13 cellular contexts compared by ENCODE assay signal in the genomic region with DNA sequence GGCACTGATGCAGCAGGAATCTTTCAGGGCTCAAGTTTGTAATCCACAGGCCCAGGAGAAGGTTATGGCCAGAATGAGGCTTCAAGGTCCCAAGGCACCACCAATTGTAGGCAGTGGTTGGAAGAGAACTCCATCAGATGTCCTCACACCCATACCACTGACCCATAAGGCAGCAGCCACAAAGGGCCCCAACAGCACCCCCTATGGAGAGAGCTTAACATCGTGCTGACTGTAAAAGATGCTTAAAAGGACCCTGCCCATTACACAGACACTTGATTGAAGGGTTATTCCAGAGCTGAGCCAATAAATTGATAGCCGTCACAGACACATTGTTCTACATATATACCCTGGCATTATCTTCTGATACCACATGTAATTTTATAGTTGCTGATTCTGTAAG.
DNase-seq lines count a peak whose midpoint lies in the region; ATAC-seq and TF ChIP-seq lines count a peak whose summit lies in the region.
"Had no signal": no experiment of that assay in that cellular context is flagged by ENCODE, and none has a peak within 500 bp of the region (broad histone marks: within the 10 kb centered on the region; RNA-seq: fewer than 3 reads in every experiment).

No MANE protein-coding gene starts in this region.

- H3K4me1 Mint-ChIP-seq in endodermal cell, result peaks cover 11% of the 10 kb centered on the region
- H3K4me1 Mint-ChIP-seq in osteocyte (ENCODE audit: unreplicated experiment), result peaks cover 47% of the 10 kb centered on the region

- H3K27ac Mint-ChIP-seq in endodermal cell (no peak overlapping the region), osteocyte (ENCODE audit: unreplicated experiment) (peak overlapping the region; percentile 81)
- H3K27ac Mint-ChIP-seq: nephron; T-helper 2 cell treated with Interferon-gamma antibody and Interleukin-4, amounts not matched to agents 5 μg/mL and 100 μg/mL, for 36 hours had no signal

- H3K4me3 Mint-ChIP-seq in endodermal cell (no peak overlapping the region), osteocyte (ENCODE audit: unreplicated experiment) (no peak overlapping the region)
- H3K4me3 Mint-ChIP-seq: nephron; T-helper 2 cell treated with Interferon-gamma antibody and Interleukin-4, amounts not matched to agents 5 μg/mL and 100 μg/mL, for 36 hours had no signal

- no peak overlapping the region for H3K4me3 ChIP-seq in endodermal cell (ENCODE audit: low read length)
- no peak overlapping the region for H3K4me3 ChIP-seq in adrenal gland
- no peak overlapping the region for H3K4me3 ChIP-seq in gastroesophageal sphincter

- H3K4me1 ChIP-seq in endodermal cell (ENCODE audit: control insufficient read depth, insufficient read depth, low read length) (peaks cover 4% of the 10 kb centered on the region), adrenal gland (replicated peaks in 1 of 2) (no peaks in the 10 kb centered on the region), gastroesophageal sphincter (no peaks in the 10 kb centered on the region)

- ATAC-seq in gastroesophageal sphincter (no peak), omental fat pad (ENCODE audit: low FRiP score) (no peak)

- peak; percentile 73 for TF ChIP-seq CTCF in endodermal cell (conservative IDR thresholded peaks at IDR 0.05)
- no peak for TF ChIP-seq CTCF in osteocyte (IDR thresholded peaks at IDR 0.05)
- no peak for TF ChIP-seq CTCF in adrenal gland (IDR thresholded peaks at IDR 0.05)
- TF ChIP-seq CTCF in gastroesophageal sphincter (IDR thresholded peaks at IDR 0.05), result no peak
- no peak for TF ChIP-seq CTCF in omental fat pad (IDR thresholded peaks at IDR 0.05)

- H3K27me3 ChIP-seq in endodermal cell (ENCODE audit: control insufficient read depth, insufficient read depth, low read length, poor library complexity, severe bottlenecking) (no peaks in the 10 kb centered on the region), adrenal gland (no peaks in the 10 kb centered on the region), gastroesophageal sphincter (no peaks in the 10 kb centered on the region)

- TF ChIP-seq EP300 in gastroesophageal sphincter (IDR thresholded peaks at IDR 0.05), result no peak

- DNase-seq in DMS 273 (lab: John Stamatoyannopoulos, UW; ENCODE audit: unreplicated experiment), result peak; percentile 9
- no peak for DNase-seq in DMS 273 treated with DMSO at 0.1 percent for 48 hours (lab: John Stamatoyannopoulos, UW)
- peak; percentile 7 for DNase-seq in MV-4-11 (lab: John Stamatoyannopoulos, UW)
- peak; percentile 78 for DNase-seq in endodermal cell
- no peak for DNase-seq in osteocyte (ENCODE audit: extremely low spot score, unreplicated experiment)
- no peak for DNase-seq in adrenal gland
- DNase-seq in omental fat pad (ENCODE audit: low spot score), result no peak
- DNase-seq: 8988T, anterior cingulate cortex, GF-D8 had no signal

- H3K9ac ChIP-seq in endodermal cell (ENCODE audit: extremely low read depth, low read length, poor library complexity, severe bottlenecking), result no peak overlapping the region

- intact Hi-C loops in adrenal gland (cut with DNase I), result no loop called here

- H3K9me3 Mint-ChIP-seq in endodermal cell, result peaks cover 6% of the 10 kb centered on the region
- peaks cover 5% of the 10 kb centered on the region for H3K9me3 Mint-ChIP-seq in osteocyte (ENCODE audit: unreplicated experiment)
- H3K9me3 Mint-ChIP-seq: T-helper 2 cell treated with Interferon-gamma antibody and Interleukin-4, amounts not matched to agents 5 μg/mL and 100 μg/mL, for 36 hours had no signal

- H3K36me3 ChIP-seq in endodermal cell (ENCODE audit: control insufficient read depth, insufficient read depth, low read length), result peaks cover 36% of the 10 kb centered on the region
- peaks cover 0 to 5% of the 10 kb centered on the region in 2 donors for H3K36me3 ChIP-seq in adrenal gland (replicated peaks in 1 of 2)
- H3K36me3 ChIP-seq in gastroesophageal sphincter, result peaks cover 0 to 19% of the 10 kb centered on the region in 2 donors

- H3K27ac ChIP-seq in endodermal cell (ENCODE audit: low read depth, low read length) (no peak overlapping the region), adrenal gland (no peak overlapping the region), gastroesophageal sphincter (no peak overlapping the region)

- H3K9me3 ChIP-seq in endodermal cell (ENCODE audit: control insufficient read depth, low read length) (no peaks in the 10 kb centered on the region), adrenal gland (replicated peaks in 1 of 3) (no peaks in the 10 kb centered on the region), gastroesophageal sphincter (no peaks in the 10 kb centered on the region)

- 79 to 88% methylated on average over 1 to 2 of the region's 2 CpGs for WGBS in endodermal cell (ENCODE audit: insufficient coverage in 1 of 2, insufficient read length in 1 of 2), 2 experiments
- WGBS in adrenal gland, 4 donors, result 88 to 96% (median 93%) methylated on average over 2 of the region's 2 CpGs
- 84 to 100% methylated on average over 1 to 2 of the region's 2 CpGs for WGBS in gastroesophageal sphincter (ENCODE audit: low coverage in 1 of 2), 2 donors

- H3K27me3 Mint-ChIP-seq in endodermal cell (ENCODE audit: insufficient read depth) (no peaks in the 10 kb centered on the region), osteocyte (ENCODE audit: unreplicated experiment) (no peaks in the 10 kb centered on the region)

- TF ChIP-seq POLR2A in adrenal gland (IDR thresholded peaks at IDR 0.05) (no peak), gastroesophageal sphincter (IDR thresholded peaks at IDR 0.05) (no peak)

- H3K36me3 Mint-ChIP-seq in endodermal cell (ENCODE audit: low read depth) (peaks cover 33% of the 10 kb centered on the region), osteocyte (ENCODE audit: unreplicated experiment) (peaks cover 8% of the 10 kb centered on the region)

Comparison
In these comparisons a context has a peak if more than half of its experiments do, and no peak if none do; other contexts are left out.
1. DNase-seq: peak in DMS 273 (single experiment), MV-4-11 (single experiment) and endodermal cell (single experiment); none in DMS 273 treated with DMSO at 0.1 percent for 48 hours (single experiment), osteocyte (single experiment), adrenal gland (0 of 7) and omental fat pad (single experiment).